In the genomic region with DNA sequence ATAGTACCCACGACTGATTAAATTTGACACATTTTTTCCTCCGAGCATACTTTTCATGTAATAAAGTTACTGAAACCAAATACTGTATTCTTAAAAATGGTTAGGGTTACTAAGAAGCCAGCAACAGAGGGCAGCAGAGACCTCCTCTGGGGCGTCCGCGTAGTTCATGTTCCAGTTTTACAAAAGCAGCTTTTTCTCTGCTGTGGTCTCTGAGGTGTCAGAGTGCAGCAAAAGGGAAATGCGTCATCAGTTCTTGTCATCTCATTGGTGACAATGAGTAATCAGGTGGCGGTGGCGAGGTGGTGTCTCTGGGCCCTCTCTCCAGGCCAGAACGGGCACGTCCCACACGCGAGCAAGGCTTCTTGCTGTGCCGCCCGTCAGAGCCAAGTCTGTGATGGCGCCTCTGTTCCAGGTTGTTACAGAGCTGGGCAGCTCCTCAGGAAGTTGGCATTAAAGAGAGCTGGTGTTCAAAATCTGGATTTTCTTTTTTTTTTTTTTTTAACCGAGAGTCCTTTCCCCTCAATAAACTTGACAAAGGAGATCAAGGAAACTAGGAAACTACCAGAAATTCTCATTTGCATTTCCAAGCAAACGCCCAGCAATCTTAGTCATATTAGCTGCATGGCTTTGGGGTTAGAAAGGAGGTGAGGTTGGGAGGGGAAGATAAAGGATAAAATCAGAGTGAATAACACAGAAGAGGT, we compare ENCODE assay signal across 8 cellular contexts.
A peak's percentile ranks its signal among the peaks of the same experiment; 100 is the strongest.
DNase-seq lines count a peak whose midpoint lies in the region; ATAC-seq, FAIRE-seq and TF ChIP-seq lines count a peak whose summit lies in the region.

No MANE protein-coding gene starts in this region.

- H3K9ac ChIP-seq in astrocyte (ENCODE audit: low read length) = peak overlapping the region; percentile 74

- no peaks in the 10 kb centered on the region for H3K36me3 ChIP-seq in astrocyte (ENCODE audit: insufficient read depth, low read length)
- no peaks in the 10 kb centered on the region for H3K36me3 ChIP-seq in vagina

- TF ChIP-seq CTCF in astrocyte (IDR thresholded peaks at IDR 0.05; ENCODE audit: insufficient read depth, low read depth, low read length) = peak; percentile 87
- TF ChIP-seq CTCF in vagina (IDR thresholded peaks at IDR 0.05) = peak; percentile 74 to 82 (median 79)

- DNase-seq in NCI-H1694 (lab: John Stamatoyannopoulos, UW) = peak; percentile 86
- peak; percentile 94 for DNase-seq in T-helper 2 cell treated with Interferon-gamma antibody and Interleukin-4, amounts not matched to agents 5 μg/mL and 100 μg/mL, for 36 hours (ENCODE audit: low spot score)
- DNase-seq in astrocyte (ENCODE audit: low read depth) = peak; percentile 89
- DNase-seq in hepatic stellate cell (ENCODE audit: low spot score) = peak; percentile 66
- peak; percentile 93 for DNase-seq in putamen (ENCODE audit: low spot score)
- DNase-seq in vagina (ENCODE audit: extremely low spot score in 2 of 2) = peak in 1 of 2 donors; percentile 93

- H3K27me3 ChIP-seq in astrocyte (ENCODE audit: insufficient read depth, low read length) = no peaks in the 10 kb centered on the region
- H3K27me3 ChIP-seq in vagina = no peaks in the 10 kb centered on the region

- peak overlapping the region; percentile 83 for H3K4me3 Mint-ChIP-seq in T-helper 2 cell treated with Interferon-gamma antibody and Interleukin-4, amounts not matched to agents 5 μg/mL and 100 μg/mL, for 36 hours
- peak overlapping the region; percentile 54 for H3K4me3 Mint-ChIP-seq in astrocyte (ENCODE audit: unreplicated experiment)

- intact Hi-C loops in vagina (cut with DNase I) = loop anchor here (2.0 kb wide), 1 partner anchor 100 kb away; no protein-coding TSS in a partner anchor

- peak; percentile 75 for FAIRE-seq in astrocyte (lab: Jason Lieb, UNC)

- peak overlapping the region; percentile 99 for H3K27ac Mint-ChIP-seq in T-helper 2 cell treated with Interferon-gamma antibody and Interleukin-4, amounts not matched to agents 5 μg/mL and 100 μg/mL, for 36 hours
- H3K27ac Mint-ChIP-seq in astrocyte (ENCODE audit: unreplicated experiment) = peak overlapping the region; percentile 96

- H3K4me2 ChIP-seq in astrocyte (ENCODE audit: low read length) = peak overlapping the region; percentile 84

- H3K27me3 Mint-ChIP-seq in T-helper 2 cell treated with Interferon-gamma antibody and Interleukin-4, amounts not matched to agents 5 μg/mL and 100 μg/mL, for 36 hours (ENCODE audit: low read depth) = no peaks in the 10 kb centered on the region
- H3K27me3 Mint-ChIP-seq in astrocyte (ENCODE audit: low read depth, unreplicated experiment) = peaks cover 2% of the 10 kb centered on the region

- H3K9me3 Mint-ChIP-seq in T-helper 2 cell treated with Interferon-gamma antibody and Interleukin-4, amounts not matched to agents 5 μg/mL and 100 μg/mL, for 36 hours = peaks cover under 1% of the 10 kb centered on the region
- no peaks in the 10 kb centered on the region for H3K9me3 Mint-ChIP-seq in astrocyte (ENCODE audit: unreplicated experiment)

- peaks cover 3% of the 10 kb centered on the region for H3K36me3 Mint-ChIP-seq in T-helper 2 cell treated with Interferon-gamma antibody and Interleukin-4, amounts not matched to agents 5 μg/mL and 100 μg/mL, for 36 hours (ENCODE audit: low read depth)
- no peaks in the 10 kb centered on the region for H3K36me3 Mint-ChIP-seq in astrocyte (ENCODE audit: low read depth, unreplicated experiment)

- peak in 1 of 2 donors; percentile 68 for TF ChIP-seq POLR2A in vagina (IDR thresholded peaks at IDR 0.05)

- peaks cover 13% of the 10 kb centered on the region for H3K4me1 Mint-ChIP-seq in T-helper 2 cell treated with Interferon-gamma antibody and Interleukin-4, amounts not matched to agents 5 μg/mL and 100 μg/mL, for 36 hours (ENCODE audit: low read depth)
- no peaks in the 10 kb centered on the region for H3K4me1 Mint-ChIP-seq in astrocyte (ENCODE audit: low read depth, unreplicated experiment)

- H3K79me2 ChIP-seq in astrocyte (ENCODE audit: insufficient read depth, low read length) = no peaks in the 10 kb centered on the region

- no peaks in the 10 kb centered on the region for H4K20me1 ChIP-seq in astrocyte (ENCODE audit: insufficient read depth, low read length)

- H3K4me3 ChIP-seq in astrocyte (ENCODE audit: insufficient read depth, low read depth, low read length) (peak overlapping the region; percentile 45), vagina (peak overlapping the region; percentile 34 to 48)

- peak overlapping the region; percentile 85 for H2AFZ ChIP-seq in astrocyte (ENCODE audit: low read depth, low read length)

- ATAC-seq in GM18498 (IDR thresholded peaks at IDR 0.05; ENCODE audit: unreplicated experiment) (peak; percentile 100), HG02938 (IDR thresholded peaks at IDR 0.05; ENCODE audit: unreplicated experiment) (peak; percentile 99)

- H3K9me3 ChIP-seq in astrocyte (ENCODE audit: insufficient read depth, low read depth, low read length) = no peaks in the 10 kb centered on the region
- H3K9me3 ChIP-seq in vagina = no peaks in the 10 kb centered on the region

- peak overlapping the region; percentile 78 for H3K27ac ChIP-seq in astrocyte (ENCODE audit: low read depth, low read length)
- peak overlapping the region; percentile 66 for H3K27ac ChIP-seq in vagina

- H3K4me1 ChIP-seq in astrocyte (ENCODE audit: insufficient read depth, low read length) (peaks cover 8% of the 10 kb centered on the region), vagina (peaks cover 4% of the 10 kb centered on the region)
